ENCODE assay signal across 7 cellular contexts in the genomic region with DNA sequence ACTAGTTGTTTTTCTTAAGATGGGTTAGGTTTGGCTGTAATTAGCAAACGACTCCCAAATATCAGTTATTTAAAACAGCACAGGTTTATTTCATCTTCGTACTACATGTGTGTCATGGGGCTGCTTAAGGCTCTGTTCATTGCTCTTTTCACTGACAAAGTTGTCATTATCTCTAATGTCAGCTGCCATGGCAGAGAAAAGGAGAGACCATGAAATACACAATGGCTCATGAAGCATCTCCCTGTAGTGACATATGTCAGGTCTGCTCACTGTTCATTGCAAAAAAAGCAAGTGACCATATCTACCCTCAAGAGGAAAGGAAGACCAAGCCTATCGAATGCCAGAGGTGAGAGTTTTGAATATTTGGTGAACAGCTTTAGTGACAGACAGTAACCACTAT. TPM values are rescaled to one million over a fixed set of nuclear protein-coding genes. Genes with fewer than 3 reads are reported as not detected.
"Had no signal": no experiment of that assay in that cellular context is flagged by ENCODE, and none has a peak within 500 bp of the region (broad histone marks: within the 10 kb centered on the region; RNA-seq: fewer than 3 reads in every experiment).

No MANE protein-coding gene starts in this region.

- H3K4me3 Mint-ChIP-seq: H9, IgD-negative memory B cell had no signal

- H3K9me3 Mint-ChIP-seq: H9 had no signal

- DNase-seq: GOT3, H9, HCEC 1CT, KBM-7 had no signal

- H3K4me1 Mint-ChIP-seq: H9, IgD-negative memory B cell had no signal

- H3K27me3 Mint-ChIP-seq: IgD-negative memory B cell had no signal

- H3K27ac Mint-ChIP-seq: H9, IgD-negative memory B cell had no signal

- H3K9ac ChIP-seq: KMS-11 had no signal

- H3K4me2 ChIP-seq: KMS-11 had no signal

- H3K27ac ChIP-seq: KMS-11 had no signal

- H3K36me3 Mint-ChIP-seq: IgD-negative memory B cell had no signal

RNA-seq across cellular contexts. Expression of a gene that starts 52.2 kb away (rescaled TPM):
- total RNA-seq: HepG2 had no signal
- polyA plus RNA-seq: HepG2, IgD-negative memory B cell had no signal
